8 cellular contexts compared by ENCODE assay signal in genomic region chr3:46881819-46882376, GRCh38. TPM values are rescaled to one million over a fixed set of nuclear protein-coding genes. Genes with fewer than 3 reads are reported as not detected.
DNase-seq lines count a peak whose midpoint lies in the region; ATAC-seq and TF ChIP-seq lines count a peak whose summit lies in the region.

No MANE protein-coding gene starts in this region.

- 3% methylated on average over 17 to 45 of the region's 65 CpGs for WGBS in body of pancreas, 2 donors

- H3K4me1 ChIP-seq in body of pancreas: peaks cover 28% of the 10 kb centered on the region
- H3K4me1 ChIP-seq in left lung: peaks cover 7 to 26% of the 10 kb centered on the region in 2 donors
- H3K4me1 ChIP-seq in tibial artery: peaks cover 0 to 45% (median 27%) of the 10 kb centered on the region in 4 donors

- DNase-seq in activated T-cell treated with anti-CD3 and anti-CD28 coated beads, Interleukin-2, amount 50 U/mL, for 1 hour: peak; percentile 40
- no peak for DNase-seq in activated T-cell treated with anti-CD3 and anti-CD28 coated beads for 4 hours
- DNase-seq in body of pancreas: peak in 1 of 4 donors; percentile 23
- no peak for DNase-seq in left lung
- DNase-seq in tibial artery: no peak

- intact Hi-C loops in body of pancreas (cut with DNase I) (no loop called here), left lung (cut with DNase I) (no loop called here), tibial artery (cut with DNase I; ENCODE audit: low total_unique reads) (no loop called here)

- H3K9me3 ChIP-seq in body of pancreas (no peaks in the 10 kb centered on the region), left lung (no peaks in the 10 kb centered on the region), tibial artery (no peaks in the 10 kb centered on the region)

- H3K4me3 ChIP-seq in body of pancreas (peak overlapping the region in 1 of 2 donors; percentile 3), left lung (peak overlapping the region; percentile 44 to 47), tibial artery (peak overlapping the region; percentile 73 to 88)

- H3K27ac ChIP-seq in body of pancreas: peak overlapping the region in 2 of 4 donors; percentile 17 to 18
- peak overlapping the region; percentile 68 to 86 for H3K27ac ChIP-seq in left lung
- peak overlapping the region; percentile 92 to 96 for H3K27ac ChIP-seq in tibial artery

- H3K36me3 ChIP-seq in body of pancreas (replicated peaks in 1 of 2; ENCODE audit: insufficient read depth in 1 of 2, low read depth in 2 of 2): no peaks in the 10 kb centered on the region
- no peaks in the 10 kb centered on the region for H3K36me3 ChIP-seq in left lung
- H3K36me3 ChIP-seq in tibial artery: no peaks in the 10 kb centered on the region

- H3K27me3 ChIP-seq in body of pancreas (peaks cover 0 to 14% of the 10 kb centered on the region in 2 donors), left lung (peaks cover 33 to 72% of the 10 kb centered on the region in 2 donors), tibial artery (no peaks in the 10 kb centered on the region)

- no peak for TF ChIP-seq CTCF in body of pancreas (IDR thresholded peaks at IDR 0.05)
- TF ChIP-seq CTCF in left lung (IDR thresholded peaks at IDR 0.05): no peak
- TF ChIP-seq CTCF in tibial artery (IDR thresholded peaks at IDR 0.05): no peak

- TF ChIP-seq POLR2A in body of pancreas (IDR thresholded peaks at IDR 0.05): no peak

- ATAC-seq in body of pancreas: peak; percentile 15
- peak; percentile 42 for ATAC-seq in left lung
- no peak for ATAC-seq in HG03442 (IDR thresholded peaks at IDR 0.05; ENCODE audit: unreplicated experiment)
- no peak for ATAC-seq in HG02852 (IDR thresholded peaks at IDR 0.05; ENCODE audit: unreplicated experiment)
- ATAC-seq in HG02981 (IDR thresholded peaks at IDR 0.05; ENCODE audit: unreplicated experiment): no peak

RNA-seq across cellular contexts. Expression of gene PTH1R, which starts 4.4 kb away (rescaled TPM):
- total RNA-seq in body of pancreas (1 to 10 TPM; 1.8 to 8.2 TPM), left lung (10 to 100 TPM; 12.0 to 22.8 TPM)

RNA-seq across cellular contexts. Expression of gene MYL3, which starts 18.7 kb away (rescaled TPM):
- total RNA-seq in body of pancreas (10 to 100 TPM in 1 of 2 donors, not detected in 1; 10.4 TPM), left lung (1 to 10 TPM; 3.1 to 4.9 TPM)

Comparison
In these comparisons a context has a peak if more than half of its experiments do, and no peak if none do; other contexts are left out.
1. ATAC-seq: peak in body of pancreas (single experiment) and left lung (single experiment); none in HG03442 (single experiment), HG02852 (single experiment) and HG02981 (single experiment).